In genomic region chr2:120905824-120906571, GRCh38 we compare ENCODE assay signal across 22 cellular contexts.
"Had no signal": no experiment of that assay in that cellular context is flagged by ENCODE, and none has a peak within 500 bp of the region (broad histone marks: within the 10 kb centered on the region; RNA-seq: fewer than 3 reads in every experiment).

No MANE protein-coding gene starts in this region.

- ATAC-seq: gastroesophageal sphincter, pancreas, right cardiac atrium, upper lobe of right lung had no signal

- H3K36me3 Mint-ChIP-seq: immature natural killer cell, naive B cell had no signal

- H3K4me1 Mint-ChIP-seq: immature natural killer cell, naive B cell had no signal

- H3K9me3 ChIP-seq: esophagus squamous epithelium, gastroesophageal sphincter, left ventricle myocardium inferior, lower lobe of right lung, pancreas, suprapubic skin, thyroid gland, upper lobe of right lung had no signal

- H3K27me3 ChIP-seq: gastroesophageal sphincter, pancreas, suprapubic skin, thyroid gland, upper lobe of right lung had no signal

- H3K36me3 ChIP-seq: esophagus squamous epithelium, gastroesophageal sphincter, left ventricle myocardium inferior, lower lobe of right lung, pancreas, suprapubic skin, thyroid gland, upper lobe of right lung had no signal

- H3K27ac ChIP-seq: esophagus squamous epithelium, left ventricle myocardium inferior, lower lobe of right lung, pancreas, suprapubic skin, thyroid gland had no signal

- DNase-seq: esophagus squamous epithelium; foreskin fibroblast; glutamatergic neuron; immature natural killer cell; left cardiac atrium; left ventricle myocardium inferior; lower lobe of right lung; mesendoderm; naive B cell; nucleus accumbens; small intestine; stimulated activated CD4-positive, alpha-beta T cell treated with anti-CD3 and anti-CD28 coated beads, Interleukin-12 subunit alpha, Interleukin-12 subunit beta, amount 100 ng/mL, for 4 hours; stimulated activated naive CD4-positive, alpha-beta T cell; thyroid gland; upper lobe of right lung had no signal

- H3K4me1 ChIP-seq: lower lobe of right lung, pancreas, thyroid gland, upper lobe of right lung had no signal

- H3K27ac Mint-ChIP-seq: dendritic cell treated with granulocyte-macrophage colony-stimulating factor and Interleukin-4, amounts not matched to agents 40 ng/mL and 50 ng/mL, for 4 days; immature natural killer cell; naive B cell; progenitor cell of endocrine pancreas had no signal

- FAIRE-seq: keratinocyte, pancreas, small intestine had no signal

- H3K4me3 ChIP-seq: esophagus squamous epithelium, gastroesophageal sphincter, left ventricle myocardium inferior, lower lobe of right lung, pancreas, suprapubic skin, thyroid gland, upper lobe of right lung had no signal

- H3K4me3 Mint-ChIP-seq: dendritic cell treated with granulocyte-macrophage colony-stimulating factor and Interleukin-4, amounts not matched to agents 40 ng/mL and 50 ng/mL, for 4 days; immature natural killer cell; naive B cell had no signal

- H3K9me3 Mint-ChIP-seq: dendritic cell treated with granulocyte-macrophage colony-stimulating factor and Interleukin-4, amounts not matched to agents 40 ng/mL and 50 ng/mL, for 4 days; immature natural killer cell had no signal
